ENCODE assay signal across 9 cellular contexts in the genomic region with DNA sequence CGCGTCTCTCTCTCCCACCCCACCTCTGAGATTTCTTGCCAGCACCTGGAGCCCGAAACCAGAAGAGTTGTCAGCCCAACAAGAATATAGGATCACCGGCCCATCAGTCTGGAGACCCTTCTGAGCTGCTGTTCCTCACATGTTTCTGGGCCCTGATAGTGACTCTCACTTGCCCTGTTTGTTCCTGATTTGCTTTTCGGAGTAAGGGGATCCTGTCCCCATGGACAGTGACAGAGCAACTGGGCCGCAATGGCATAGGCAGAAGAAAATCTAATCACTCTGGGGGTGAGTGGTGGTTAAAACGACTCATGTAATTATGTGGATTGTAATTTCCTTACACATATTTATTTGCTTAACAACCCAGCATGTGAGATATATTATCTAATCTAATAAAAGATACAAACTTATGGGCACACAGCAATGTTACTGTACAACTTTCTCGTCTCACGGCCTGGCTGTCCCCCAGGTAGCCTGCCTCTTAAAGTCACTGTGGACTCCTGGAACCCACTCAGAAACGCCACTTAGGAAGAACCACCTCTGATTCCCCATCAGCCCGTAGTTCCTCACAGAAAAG. TPM values are rescaled to one million over a fixed set of nuclear protein-coding genes. Genes with fewer than 3 reads are reported as not detected.
DNase-seq lines count a peak whose midpoint lies in the region; ATAC-seq and TF ChIP-seq lines count a peak whose summit lies in the region.
"Had no signal": no experiment of that assay in that cellular context is flagged by ENCODE, and none has a peak within 500 bp of the region (broad histone marks: within the 10 kb centered on the region; RNA-seq: fewer than 3 reads in every experiment).

No MANE protein-coding gene starts in this region.

- no peaks in the 10 kb centered on the region for H3K36me3 Mint-ChIP-seq in WTC11

- H3K9me3 ChIP-seq in iPS-18c (ENCODE audit: control insufficient read depth, insufficient read depth, low read length) = no peaks in the 10 kb centered on the region
- H3K9me3 ChIP-seq: body of pancreas had no signal

- peaks cover 11% of the 10 kb centered on the region for H3K4me1 Mint-ChIP-seq in WTC11
- H3K4me1 Mint-ChIP-seq in stimulated activated naive CD8-positive, alpha-beta T cell treated with anti-CD3 and anti-CD28 coated beads, Interleukin-15, amount 100 ng/mL, for 72 hours = no peaks in the 10 kb centered on the region

- H3K27ac Mint-ChIP-seq in WTC11 = no peak overlapping the region
- no peak overlapping the region for H3K27ac Mint-ChIP-seq in stimulated activated naive CD8-positive, alpha-beta T cell treated with anti-CD3 and anti-CD28 coated beads, Interleukin-15, amount 100 ng/mL, for 72 hours

- CTCF ChIA-PET in WTC11 (lab: Charles Lee) = interaction anchor here (1.9 kb wide), 1 partner anchor 72 kb away, joined by 7 read pairs; no protein-coding TSS in a partner anchor

- peak overlapping the region; percentile 73 for H3K4me3 Mint-ChIP-seq in WTC11
- peak overlapping the region; percentile 58 to 67 for H3K4me3 Mint-ChIP-seq in stimulated activated naive CD8-positive, alpha-beta T cell treated with anti-CD3 and anti-CD28 coated beads, Interleukin-15, amount 100 ng/mL, for 72 hours

- H3K27me3 Mint-ChIP-seq in WTC11 (ENCODE audit: low read depth) = peaks cover 50% of the 10 kb centered on the region
- peaks cover 74% of the 10 kb centered on the region for H3K27me3 Mint-ChIP-seq in stimulated activated naive CD8-positive, alpha-beta T cell treated with anti-CD3 and anti-CD28 coated beads, Interleukin-15, amount 100 ng/mL, for 72 hours

- H3K9me3 Mint-ChIP-seq in WTC11 = no peaks in the 10 kb centered on the region
- H3K9me3 Mint-ChIP-seq in stimulated activated naive CD8-positive, alpha-beta T cell treated with anti-CD3 and anti-CD28 coated beads, Interleukin-15, amount 100 ng/mL, for 72 hours = no peaks in the 10 kb centered on the region

- DNase-seq in DMS 273 (lab: John Stamatoyannopoulos, UW; ENCODE audit: unreplicated experiment) (peak; percentile 36), DMS 273 treated with DMSO at 0.1 percent for 48 hours (lab: John Stamatoyannopoulos, UW) (no peak), WTC11 (ENCODE audit: low spot score) (no peak), SW 1271 (lab: John Stamatoyannopoulos, UW) (no peak)
- DNase-seq in stimulated activated naive CD8-positive, alpha-beta T cell treated with anti-CD3 and anti-CD28 coated beads, Interleukin-15, amount 100 ng/mL, for 72 hours = no peak
- DNase-seq in stimulated activated CD4-positive, alpha-beta T cell treated with anti-CD3 and anti-CD28 coated beads, Interleukin-12 subunit alpha, Interleukin-12 subunit beta, amount 100 ng/mL, for 4 hours = no peak

- peak overlapping the region; percentile 34; the same call in 1 of the 2 replicates for H3K4me3 ChIP-seq in iPS-18c (ENCODE audit: insufficient read depth, low read depth, low read length)

- no peak for TF ChIP-seq CTCF in WTC11 (IDR thresholded peaks at IDR 0.05)

- ATAC-seq in WTC11 (peak; percentile 23), HG03039 (IDR thresholded peaks at IDR 0.05; ENCODE audit: unreplicated experiment) (no peak)
- no peak for ATAC-seq in stimulated activated naive CD8-positive, alpha-beta T cell treated with anti-CD3 and anti-CD28 coated beads, Interleukin-15, amount 100 ng/mL, for 72 hours

- POLR2A ChIA-PET in WTC11 (lab: Charles Lee) = no interaction called here

TF ChIP-seq in WTC11, 78 proteins besides CTCF, POLR2A, EP300 and RAD21:
- TF ChIP-seq FOXJ3 (CRISPR knock-in tag; IDR thresholded peaks at IDR 0.05; ENCODE audit: borderline replicate concordance) (no peak), GABPB1 (CRISPR knock-in tag; IDR thresholded peaks at IDR 0.05) (no peak), ZNF219 (CRISPR knock-in tag; IDR thresholded peaks at IDR 0.05; ENCODE audit: borderline replicate concordance) (no peak), GTF2I (CRISPR knock-in tag; conservative IDR thresholded peaks at IDR 0.05) (no peak), ZBTB21 (CRISPR knock-in tag; IDR thresholded peaks at IDR 0.05; ENCODE audit: borderline replicate concordance) (no peak), ZNF671 (CRISPR knock-in tag; IDR thresholded peaks at IDR 0.05) (no peak), ZNF423 (CRISPR knock-in tag; IDR thresholded peaks at IDR 0.05) (no peak), ZNF121 (CRISPR knock-in tag; IDR thresholded peaks at IDR 0.05) (no peak)
- TF ChIP-seq, protein P1, sequence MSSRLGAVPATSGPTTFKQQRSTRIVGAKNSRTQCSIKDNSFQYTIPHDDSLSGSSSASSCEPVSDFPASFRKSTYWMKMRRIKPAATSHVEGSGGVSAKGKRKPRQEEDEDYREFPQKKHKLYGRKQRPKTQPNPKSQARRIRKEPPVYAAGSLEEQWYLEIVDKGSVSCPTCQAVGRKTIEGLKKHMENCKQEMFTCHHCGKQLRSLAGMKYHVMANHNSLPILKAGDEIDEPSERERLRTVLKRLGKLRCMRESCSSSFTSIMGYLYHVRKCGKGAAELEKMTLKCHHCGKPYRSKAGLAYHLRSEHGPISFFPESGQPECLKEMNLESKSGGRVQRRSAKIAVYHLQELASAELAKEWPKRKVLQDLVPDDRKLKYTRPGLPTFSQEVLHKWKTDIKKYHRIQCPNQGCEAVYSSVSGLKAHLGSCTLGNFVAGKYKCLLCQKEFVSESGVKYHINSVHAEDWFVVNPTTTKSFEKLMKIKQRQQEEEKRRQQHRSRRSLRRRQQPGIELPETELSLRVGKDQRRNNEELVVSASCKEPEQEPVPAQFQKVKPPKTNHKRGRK (CRISPR knock-in tag; IDR thresholded peaks at IDR 0.05; ENCODE audit: borderline replicate concordance) = no peak
- TF ChIP-seq, protein P2, sequence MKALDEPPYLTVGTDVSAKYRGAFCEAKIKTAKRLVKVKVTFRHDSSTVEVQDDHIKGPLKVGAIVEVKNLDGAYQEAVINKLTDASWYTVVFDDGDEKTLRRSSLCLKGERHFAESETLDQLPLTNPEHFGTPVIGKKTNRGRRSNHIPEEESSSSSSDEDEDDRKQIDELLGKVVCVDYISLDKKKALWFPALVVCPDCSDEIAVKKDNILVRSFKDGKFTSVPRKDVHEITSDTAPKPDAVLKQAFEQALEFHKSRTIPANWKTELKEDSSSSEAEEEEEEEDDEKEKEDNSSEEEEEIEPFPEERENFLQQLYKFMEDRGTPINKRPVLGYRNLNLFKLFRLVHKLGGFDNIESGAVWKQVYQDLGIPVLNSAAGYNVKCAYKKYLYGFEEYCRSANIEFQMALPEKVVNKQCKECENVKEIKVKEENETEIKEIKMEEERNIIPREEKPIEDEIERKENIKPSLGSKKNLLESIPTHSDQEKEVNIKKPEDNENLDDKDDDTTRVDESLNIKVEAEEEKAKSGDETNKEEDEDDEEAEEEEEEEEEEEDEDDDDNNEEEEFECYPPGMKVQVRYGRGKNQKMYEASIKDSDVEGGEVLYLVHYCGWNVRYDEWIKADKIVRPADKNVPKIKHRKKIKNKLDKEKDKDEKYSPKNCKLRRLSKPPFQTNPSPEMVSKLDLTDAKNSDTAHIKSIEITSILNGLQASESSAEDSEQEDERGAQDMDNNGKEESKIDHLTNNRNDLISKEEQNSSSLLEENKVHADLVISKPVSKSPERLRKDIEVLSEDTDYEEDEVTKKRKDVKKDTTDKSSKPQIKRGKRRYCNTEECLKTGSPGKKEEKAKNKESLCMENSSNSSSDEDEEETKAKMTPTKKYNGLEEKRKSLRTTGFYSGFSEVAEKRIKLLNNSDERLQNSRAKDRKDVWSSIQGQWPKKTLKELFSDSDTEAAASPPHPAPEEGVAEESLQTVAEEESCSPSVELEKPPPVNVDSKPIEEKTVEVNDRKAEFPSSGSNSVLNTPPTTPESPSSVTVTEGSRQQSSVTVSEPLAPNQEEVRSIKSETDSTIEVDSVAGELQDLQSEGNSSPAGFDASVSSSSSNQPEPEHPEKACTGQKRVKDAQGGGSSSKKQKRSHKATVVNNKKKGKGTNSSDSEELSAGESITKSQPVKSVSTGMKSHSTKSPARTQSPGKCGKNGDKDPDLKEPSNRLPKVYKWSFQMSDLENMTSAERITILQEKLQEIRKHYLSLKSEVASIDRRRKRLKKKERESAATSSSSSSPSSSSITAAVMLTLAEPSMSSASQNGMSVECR (CRISPR knock-in tag; IDR thresholded peaks at IDR 0.05; ENCODE audit: borderline replicate concordance) = no peak

RNA-seq across cellular contexts. Expression of a gene that starts 0.7 kb away (rescaled TPM):
- total RNA-seq in WTC11 (2021) = 0.71 to 1.5 TPM (median 1.2 TPM) in 3 replicates
